1 cellular context compared by ENCODE assay signal in the genomic region with DNA sequence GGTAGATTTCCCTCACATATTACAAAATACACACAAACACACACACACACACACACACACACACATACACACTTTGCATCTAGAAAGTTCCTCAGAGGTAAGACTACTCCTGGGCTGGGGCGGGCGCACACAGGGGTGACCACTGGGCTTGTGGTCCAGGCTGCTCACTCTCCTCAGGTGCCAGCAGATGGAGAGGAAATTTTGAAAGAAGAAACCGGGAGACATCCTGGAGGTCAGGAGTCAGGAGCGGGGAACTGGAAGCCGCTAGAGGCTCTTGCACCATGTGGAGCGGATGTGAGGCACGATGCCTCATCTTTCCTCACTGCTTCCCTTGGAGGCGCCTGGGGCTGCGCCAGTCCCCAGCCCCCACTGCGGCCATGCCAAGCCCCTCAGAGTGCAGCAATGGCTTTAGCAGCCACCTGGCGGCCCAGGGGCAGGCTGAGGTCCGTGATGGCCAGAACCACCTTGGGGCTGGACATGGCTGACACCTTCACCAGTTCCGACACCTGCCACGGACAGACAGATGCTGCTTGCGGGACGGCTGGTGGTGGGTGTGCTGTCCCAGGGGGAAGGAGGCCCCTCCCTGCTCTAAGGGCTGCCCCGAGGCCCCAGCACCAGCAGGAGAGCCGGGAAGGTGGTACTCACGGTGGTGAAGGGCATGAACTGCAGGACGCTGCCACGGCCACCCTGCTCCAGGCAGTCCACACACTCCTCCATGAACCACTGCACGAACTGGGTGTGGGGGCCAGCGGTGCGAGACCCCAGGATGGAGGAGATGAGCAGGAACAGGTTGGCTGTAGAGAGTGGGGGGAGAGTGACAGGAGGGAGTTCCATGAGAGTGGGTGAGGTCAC.
TF ChIP-seq lines count a peak whose summit lies in the region.

No MANE protein-coding gene starts in this region.

TF ChIP-seq in SK-N-SH, 30 proteins besides CTCF, POLR2A, EP300 and RAD21 (continued from another document):
- TF ChIP-seq, protein P1, sequence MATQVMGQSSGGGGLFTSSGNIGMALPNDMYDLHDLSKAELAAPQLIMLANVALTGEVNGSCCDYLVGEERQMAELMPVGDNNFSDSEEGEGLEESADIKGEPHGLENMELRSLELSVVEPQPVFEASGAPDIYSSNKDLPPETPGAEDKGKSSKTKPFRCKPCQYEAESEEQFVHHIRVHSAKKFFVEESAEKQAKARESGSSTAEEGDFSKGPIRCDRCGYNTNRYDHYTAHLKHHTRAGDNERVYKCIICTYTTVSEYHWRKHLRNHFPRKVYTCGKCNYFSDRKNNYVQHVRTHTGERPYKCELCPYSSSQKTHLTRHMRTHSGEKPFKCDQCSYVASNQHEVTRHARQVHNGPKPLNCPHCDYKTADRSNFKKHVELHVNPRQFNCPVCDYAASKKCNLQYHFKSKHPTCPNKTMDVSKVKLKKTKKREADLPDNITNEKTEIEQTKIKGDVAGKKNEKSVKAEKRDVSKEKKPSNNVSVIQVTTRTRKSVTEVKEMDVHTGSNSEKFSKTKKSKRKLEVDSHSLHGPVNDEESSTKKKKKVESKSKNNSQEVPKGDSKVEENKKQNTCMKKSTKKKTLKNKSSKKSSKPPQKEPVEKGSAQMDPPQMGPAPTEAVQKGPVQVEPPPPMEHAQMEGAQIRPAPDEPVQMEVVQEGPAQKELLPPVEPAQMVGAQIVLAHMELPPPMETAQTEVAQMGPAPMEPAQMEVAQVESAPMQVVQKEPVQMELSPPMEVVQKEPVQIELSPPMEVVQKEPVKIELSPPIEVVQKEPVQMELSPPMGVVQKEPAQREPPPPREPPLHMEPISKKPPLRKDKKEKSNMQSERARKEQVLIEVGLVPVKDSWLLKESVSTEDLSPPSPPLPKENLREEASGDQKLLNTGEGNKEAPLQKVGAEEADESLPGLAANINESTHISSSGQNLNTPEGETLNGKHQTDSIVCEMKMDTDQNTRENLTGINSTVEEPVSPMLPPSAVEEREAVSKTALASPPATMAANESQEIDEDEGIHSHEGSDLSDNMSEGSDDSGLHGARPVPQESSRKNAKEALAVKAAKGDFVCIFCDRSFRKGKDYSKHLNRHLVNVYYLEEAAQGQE (IDR thresholded peaks at IDR 0.05; ENCODE audit: low read depth, low read length): no peak
- TF ChIP-seq, protein P2, sequence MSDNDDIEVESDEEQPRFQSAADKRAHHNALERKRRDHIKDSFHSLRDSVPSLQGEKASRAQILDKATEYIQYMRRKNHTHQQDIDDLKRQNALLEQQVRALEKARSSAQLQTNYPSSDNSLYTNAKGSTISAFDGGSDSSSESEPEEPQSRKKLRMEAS (IDR thresholded peaks at IDR 0.05; ENCODE audit: low read depth): no peak
